ENCODE assay signal across 16 cellular contexts in genomic region chr3:99854899-99855298, GRCh38. TPM values are rescaled to one million over a fixed set of nuclear protein-coding genes. Genes with fewer than 3 reads are reported as not detected.
DNase-seq lines count a peak whose midpoint lies in the region; ATAC-seq, FAIRE-seq and TF ChIP-seq lines count a peak whose summit lies in the region.
"Had no signal": no experiment of that assay in that cellular context is flagged by ENCODE, and none has a peak within 500 bp of the region (broad histone marks: within the 10 kb centered on the region; RNA-seq: fewer than 3 reads in every experiment).

No MANE protein-coding gene starts in this region.

- peak overlapping the region in 3 of 4 donors; percentile 10 to 95 (median 65) for H3K27ac ChIP-seq in gastroesophageal sphincter
- H3K27ac ChIP-seq in thoracic aorta = peak overlapping the region; percentile 2 to 27
- H3K27ac ChIP-seq: HL-60 had no signal

- peaks cover 7 to 64% (median 19%) of the 10 kb centered on the region in 3 donors for H3K4me1 ChIP-seq in gastroesophageal sphincter
- H3K4me1 ChIP-seq in thoracic aorta (ENCODE audit: control insufficient read depth in 1 of 2, low read depth in 2 of 2) = peaks cover 37 to 74% of the 10 kb centered on the region in 2 donors

- ATAC-seq in gastroesophageal sphincter (no peak), thoracic aorta (ENCODE audit: insufficient number of reproducible peaks, low FRiP score, low read depth) (no peak), GM21717 (IDR thresholded peaks at IDR 0.05; ENCODE audit: unreplicated experiment) (no peak)

- H3K36me3 ChIP-seq in gastroesophageal sphincter (peaks cover 0 to 25% of the 10 kb centered on the region in 2 donors), thoracic aorta (peaks cover 56% of the 10 kb centered on the region)

- no peak overlapping the region for H3K4me3 ChIP-seq in gastroesophageal sphincter
- H3K4me3 ChIP-seq in thoracic aorta = no peak overlapping the region

- H3K27me3 ChIP-seq in gastroesophageal sphincter (no peaks in the 10 kb centered on the region), thoracic aorta (replicated peaks; ENCODE audit: insufficient read depth) (no peaks in the 10 kb centered on the region)

- TF ChIP-seq POLR2A in H54 (IDR thresholded peaks at IDR 0.05; ENCODE audit: low read depth, low read length) (no peak), gastroesophageal sphincter (IDR thresholded peaks at IDR 0.05) (no peak)

- FAIRE-seq in H54 (lab: Jason Lieb, UNC) = peak; percentile 36

- H3K9me3 ChIP-seq in gastroesophageal sphincter (peaks cover 0 to 6% (median 2%) of the 10 kb centered on the region in 3 donors), thoracic aorta (peaks cover 10% of the 10 kb centered on the region)

- TF ChIP-seq EP300 in gastroesophageal sphincter (IDR thresholded peaks at IDR 0.05) = no peak

- no peak for DNase-seq in H54 (ENCODE audit: insufficient read length, low spot score)
- peak; percentile 11 to 41 for DNase-seq in NCI-H526 (lab: John Stamatoyannopoulos, UW)
- DNase-seq in thoracic aorta (ENCODE audit: low spot score) = no peak
- no peak for DNase-seq in DMS 273 (lab: John Stamatoyannopoulos, UW; ENCODE audit: unreplicated experiment)
- DNase-seq in activated naive CD4-positive, alpha-beta T cell treated with Interleukin-2 at 50 U/mL for 16 hours = no peak
- DNase-seq: CD4-positive, alpha-beta T cell; HCEC 1CT; MV-4-11; NCI-H2029; NCI-H2227 treated with DMSO at 0.1 percent for 48 hours; NCI-H524 treated with DMSO at 0.1 percent for 48 hours; RPMI8226; SIG-M5 had no signal

- no peak for TF ChIP-seq CTCF in gastroesophageal sphincter (IDR thresholded peaks at IDR 0.05)
- no peak for TF ChIP-seq CTCF in thoracic aorta (IDR thresholded peaks at IDR 0.05)

RNA-seq across cellular contexts. Expression of gene CMSS1, which starts 37.2 kb away (rescaled TPM):
- 10 to 100 TPM; 15.2 to 20.8 (median 16.6) TPM for total RNA-seq in gastroesophageal sphincter
- 10 to 100 TPM; 18.1 to 22.7 TPM for total RNA-seq in thoracic aorta

Comparison
In these comparisons a context has a peak if more than half of its experiments do, and no peak if none do; other contexts are left out.
1. DNase-seq: peak in NCI-H526 (2 of 2); none in H54 (single experiment), thoracic aorta (single experiment), DMS 273 (single experiment) and activated naive CD4-positive, alpha-beta T cell treated with Interleukin-2 at 50 U/mL for 16 hours (single experiment).